22 cellular contexts compared by ENCODE assay signal in the genomic region with DNA sequence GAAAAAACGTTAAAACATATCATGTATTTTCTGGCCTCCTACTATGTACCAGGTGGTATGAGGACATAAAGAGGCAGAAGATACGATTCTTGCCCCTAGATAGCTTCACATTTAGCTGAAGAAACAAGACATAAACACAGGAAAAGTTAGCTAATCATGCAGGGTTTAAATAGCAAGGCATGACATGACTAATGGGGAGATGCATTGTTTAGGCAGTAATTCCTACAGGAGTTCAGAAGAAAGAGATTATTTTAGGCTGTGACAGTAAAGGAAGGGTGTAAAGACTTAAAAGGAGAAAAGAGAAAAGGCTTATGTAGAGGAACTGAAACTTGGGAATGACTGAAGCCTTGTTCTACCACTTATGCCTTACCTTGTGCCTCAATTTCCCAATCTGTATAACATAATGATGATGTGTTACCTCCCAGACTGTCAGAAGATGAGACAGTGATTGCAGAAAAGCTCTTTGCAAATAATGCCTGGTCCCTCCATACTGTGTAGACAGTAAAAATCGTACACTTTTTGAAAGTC.
"Had no signal": no experiment of that assay in that cellular context is flagged by ENCODE, and none has a peak within 500 bp of the region (broad histone marks: within the 10 kb centered on the region; RNA-seq: fewer than 3 reads in every experiment).

No MANE protein-coding gene starts in this region.

- H3K36me3 Mint-ChIP-seq: memory B cell, naive B cell had no signal

- H3K27me3 ChIP-seq: body of pancreas, colonic mucosa, right atrium auricular region, tibial nerve, vagina had no signal

- H3K4me1 ChIP-seq: body of pancreas, colonic mucosa had no signal

- DNase-seq: activated B cell treated with CpG ODN at 0.5 μM for 24 hours; activated CD4-positive, alpha-beta memory T cell treated with anti-CD3 and anti-CD28 coated beads for 36 hours; activated CD4-positive, alpha-beta T cell treated with anti-CD3 and anti-CD28 coated beads for 4 hours; activated naive CD4-positive, alpha-beta T cell treated with Interleukin-2 at 50 U/mL for 16 hours; activated naive CD8-positive, alpha-beta T cell treated with anti-CD3 and anti-CD28 coated beads, Interleukin-2, amount 10 ng/mL, durations not matched to agents 7 days and 5 days; activated T-cell treated with anti-CD3 and anti-CD28 coated beads for 4 hours; body of pancreas; central memory CD4-positive, alpha-beta T cell; colonic mucosa; effector CD4-positive, alpha-beta T cell; foreskin melanocyte; hypothalamus; left ventricle myocardium superior; mucosa of descending colon; naive B cell; SW 1271 had no signal

- H3K4me3 ChIP-seq: body of pancreas, colonic mucosa, mucosa of descending colon, prostate gland, right atrium auricular region, tibial nerve, vagina had no signal

- ATAC-seq: body of pancreas, left ventricle myocardium superior, mucosa of descending colon had no signal

- H3K4me1 Mint-ChIP-seq: activated B cell treated with CpG ODN at 0.5 μM for 24 hours, memory B cell, naive B cell had no signal

- H3K9me3 ChIP-seq: body of pancreas, colonic mucosa, mucosa of descending colon, prostate gland, right atrium auricular region, tibial nerve, vagina had no signal

- H3K27ac ChIP-seq: body of pancreas, colonic mucosa, prostate gland, right atrium auricular region, tibial nerve, vagina had no signal

- H3K27ac Mint-ChIP-seq: activated B cell treated with CpG ODN at 0.5 μM for 24 hours; activated CD4-positive, alpha-beta memory T cell treated with anti-CD3 and anti-CD28 coated beads for 36 hours; activated naive CD8-positive, alpha-beta T cell treated with anti-CD3 and anti-CD28 coated beads, Interleukin-2, amount 10 ng/mL, durations not matched to agents 7 days and 5 days; memory B cell; naive B cell had no signal

- H3K36me3 ChIP-seq: colonic mucosa, prostate gland, right atrium auricular region, tibial nerve, vagina had no signal

- H3K4me3 Mint-ChIP-seq: activated B cell treated with CpG ODN at 0.5 μM for 24 hours; activated CD4-positive, alpha-beta memory T cell treated with anti-CD3 and anti-CD28 coated beads for 36 hours; activated naive CD8-positive, alpha-beta T cell treated with anti-CD3 and anti-CD28 coated beads, Interleukin-2, amount 10 ng/mL, durations not matched to agents 7 days and 5 days; memory B cell; naive B cell; stimulated activated naive CD8-positive, alpha-beta T cell treated with anti-CD3 and anti-CD28 coated beads, Interleukin-15, Interleukin-2, amounts not matched to agents 100 ng/mL and 50 ng/mL, for 24 hours had no signal

- H3K9me3 Mint-ChIP-seq: activated B cell treated with CpG ODN at 0.5 μM for 24 hours; activated CD4-positive, alpha-beta memory T cell treated with anti-CD3 and anti-CD28 coated beads for 36 hours; activated naive CD8-positive, alpha-beta T cell treated with anti-CD3 and anti-CD28 coated beads, Interleukin-2, amount 10 ng/mL, durations not matched to agents 7 days and 5 days; memory B cell; naive B cell; stimulated activated naive CD8-positive, alpha-beta T cell treated with anti-CD3 and anti-CD28 coated beads, Interleukin-15, Interleukin-2, amounts not matched to agents 100 ng/mL and 50 ng/mL, for 24 hours had no signal

- H3K27me3 Mint-ChIP-seq: activated B cell treated with CpG ODN at 0.5 μM for 24 hours; activated CD4-positive, alpha-beta memory T cell treated with anti-CD3 and anti-CD28 coated beads for 36 hours; activated naive CD8-positive, alpha-beta T cell treated with anti-CD3 and anti-CD28 coated beads, Interleukin-2, amount 10 ng/mL, durations not matched to agents 7 days and 5 days; memory B cell; naive B cell; stimulated activated naive CD8-positive, alpha-beta T cell treated with anti-CD3 and anti-CD28 coated beads, Interleukin-15, Interleukin-2, amounts not matched to agents 100 ng/mL and 50 ng/mL, for 24 hours had no signal
